ENCODE assay signal across 1 cellular context in the genomic region with DNA sequence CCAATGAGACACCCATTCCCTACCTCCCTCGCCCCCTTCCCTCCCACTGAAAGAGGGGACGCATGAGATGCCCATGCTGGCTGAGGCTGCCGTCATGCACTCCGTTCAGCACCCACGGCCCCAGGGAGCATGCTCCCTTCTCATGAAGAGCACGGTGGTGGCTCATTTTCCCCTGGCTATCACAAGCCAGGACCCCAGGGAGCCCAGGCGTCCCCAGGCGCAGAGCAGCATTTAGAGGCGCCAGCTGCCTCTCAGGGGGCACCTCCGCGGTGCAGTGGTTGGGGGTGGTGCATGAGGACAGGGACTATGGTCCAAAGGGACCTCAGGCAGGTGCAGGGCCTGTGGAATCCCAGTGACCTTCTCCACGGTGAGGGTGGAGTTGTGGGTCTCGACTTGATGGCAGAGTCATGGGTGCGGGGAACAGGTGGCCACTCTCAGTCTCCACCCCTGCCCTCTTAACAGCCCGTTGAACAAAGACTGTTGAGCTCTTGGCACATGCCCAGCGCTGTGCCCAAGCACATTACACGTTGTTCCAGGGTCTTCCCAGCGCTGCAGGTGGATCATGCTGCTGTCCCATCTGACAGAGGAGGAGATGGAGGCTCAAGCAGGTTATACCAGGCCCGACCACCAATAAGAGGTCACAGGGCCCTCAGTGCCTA.
TF ChIP-seq lines count a peak whose summit lies in the region.

No MANE protein-coding gene starts in this region.

TF ChIP-seq in WTC11, 78 proteins besides CTCF, POLR2A, EP300 and RAD21 (continued from another document):
- TF ChIP-seq, protein P1, sequence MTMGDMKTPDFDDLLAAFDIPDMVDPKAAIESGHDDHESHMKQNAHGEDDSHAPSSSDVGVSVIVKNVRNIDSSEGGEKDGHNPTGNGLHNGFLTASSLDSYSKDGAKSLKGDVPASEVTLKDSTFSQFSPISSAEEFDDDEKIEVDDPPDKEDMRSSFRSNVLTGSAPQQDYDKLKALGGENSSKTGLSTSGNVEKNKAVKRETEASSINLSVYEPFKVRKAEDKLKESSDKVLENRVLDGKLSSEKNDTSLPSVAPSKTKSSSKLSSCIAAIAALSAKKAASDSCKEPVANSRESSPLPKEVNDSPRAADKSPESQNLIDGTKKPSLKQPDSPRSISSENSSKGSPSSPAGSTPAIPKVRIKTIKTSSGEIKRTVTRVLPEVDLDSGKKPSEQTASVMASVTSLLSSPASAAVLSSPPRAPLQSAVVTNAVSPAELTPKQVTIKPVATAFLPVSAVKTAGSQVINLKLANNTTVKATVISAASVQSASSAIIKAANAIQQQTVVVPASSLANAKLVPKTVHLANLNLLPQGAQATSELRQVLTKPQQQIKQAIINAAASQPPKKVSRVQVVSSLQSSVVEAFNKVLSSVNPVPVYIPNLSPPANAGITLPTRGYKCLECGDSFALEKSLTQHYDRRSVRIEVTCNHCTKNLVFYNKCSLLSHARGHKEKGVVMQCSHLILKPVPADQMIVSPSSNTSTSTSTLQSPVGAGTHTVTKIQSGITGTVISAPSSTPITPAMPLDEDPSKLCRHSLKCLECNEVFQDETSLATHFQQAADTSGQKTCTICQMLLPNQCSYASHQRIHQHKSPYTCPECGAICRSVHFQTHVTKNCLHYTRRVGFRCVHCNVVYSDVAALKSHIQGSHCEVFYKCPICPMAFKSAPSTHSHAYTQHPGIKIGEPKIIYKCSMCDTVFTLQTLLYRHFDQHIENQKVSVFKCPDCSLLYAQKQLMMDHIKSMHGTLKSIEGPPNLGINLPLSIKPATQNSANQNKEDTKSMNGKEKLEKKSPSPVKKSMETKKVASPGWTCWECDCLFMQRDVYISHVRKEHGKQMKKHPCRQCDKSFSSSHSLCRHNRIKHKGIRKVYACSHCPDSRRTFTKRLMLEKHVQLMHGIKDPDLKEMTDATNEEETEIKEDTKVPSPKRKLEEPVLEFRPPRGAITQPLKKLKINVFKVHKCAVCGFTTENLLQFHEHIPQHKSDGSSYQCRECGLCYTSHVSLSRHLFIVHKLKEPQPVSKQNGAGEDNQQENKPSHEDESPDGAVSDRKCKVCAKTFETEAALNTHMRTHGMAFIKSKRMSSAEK (CRISPR knock-in tag; IDR thresholded peaks at IDR 0.05; ENCODE audit: borderline replicate concordance) = no peak
- TF ChIP-seq, protein P2, sequence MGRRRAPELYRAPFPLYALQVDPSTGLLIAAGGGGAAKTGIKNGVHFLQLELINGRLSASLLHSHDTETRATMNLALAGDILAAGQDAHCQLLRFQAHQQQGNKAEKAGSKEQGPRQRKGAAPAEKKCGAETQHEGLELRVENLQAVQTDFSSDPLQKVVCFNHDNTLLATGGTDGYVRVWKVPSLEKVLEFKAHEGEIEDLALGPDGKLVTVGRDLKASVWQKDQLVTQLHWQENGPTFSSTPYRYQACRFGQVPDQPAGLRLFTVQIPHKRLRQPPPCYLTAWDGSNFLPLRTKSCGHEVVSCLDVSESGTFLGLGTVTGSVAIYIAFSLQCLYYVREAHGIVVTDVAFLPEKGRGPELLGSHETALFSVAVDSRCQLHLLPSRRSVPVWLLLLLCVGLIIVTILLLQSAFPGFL (CRISPR knock-in tag; IDR thresholded peaks at IDR 0.05; ENCODE audit: borderline replicate concordance) = no peak
- TF ChIP-seq, protein P3, sequence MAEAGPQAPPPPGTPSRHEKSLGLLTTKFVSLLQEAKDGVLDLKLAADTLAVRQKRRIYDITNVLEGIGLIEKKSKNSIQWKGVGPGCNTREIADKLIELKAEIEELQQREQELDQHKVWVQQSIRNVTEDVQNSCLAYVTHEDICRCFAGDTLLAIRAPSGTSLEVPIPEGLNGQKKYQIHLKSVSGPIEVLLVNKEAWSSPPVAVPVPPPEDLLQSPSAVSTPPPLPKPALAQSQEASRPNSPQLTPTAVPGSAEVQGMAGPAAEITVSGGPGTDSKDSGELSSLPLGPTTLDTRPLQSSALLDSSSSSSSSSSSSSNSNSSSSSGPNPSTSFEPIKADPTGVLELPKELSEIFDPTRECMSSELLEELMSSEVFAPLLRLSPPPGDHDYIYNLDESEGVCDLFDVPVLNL (CRISPR knock-in tag; IDR thresholded peaks at IDR 0.05; ENCODE audit: borderline replicate concordance, low read depth) = no peak
- no peak for TF ChIP-seq ZNF317 (CRISPR knock-in tag; IDR thresholded peaks at IDR 0.05; ENCODE audit: borderline replicate concordance, low read depth)
- TF ChIP-seq, protein P4, sequence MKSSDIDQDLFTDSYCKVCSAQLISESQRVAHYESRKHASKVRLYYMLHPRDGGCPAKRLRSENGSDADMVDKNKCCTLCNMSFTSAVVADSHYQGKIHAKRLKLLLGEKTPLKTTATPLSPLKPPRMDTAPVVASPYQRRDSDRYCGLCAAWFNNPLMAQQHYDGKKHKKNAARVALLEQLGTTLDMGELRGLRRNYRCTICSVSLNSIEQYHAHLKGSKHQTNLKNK (CRISPR knock-in tag; IDR thresholded peaks at IDR 0.05) = no peak
- TF ChIP-seq, protein P5, sequence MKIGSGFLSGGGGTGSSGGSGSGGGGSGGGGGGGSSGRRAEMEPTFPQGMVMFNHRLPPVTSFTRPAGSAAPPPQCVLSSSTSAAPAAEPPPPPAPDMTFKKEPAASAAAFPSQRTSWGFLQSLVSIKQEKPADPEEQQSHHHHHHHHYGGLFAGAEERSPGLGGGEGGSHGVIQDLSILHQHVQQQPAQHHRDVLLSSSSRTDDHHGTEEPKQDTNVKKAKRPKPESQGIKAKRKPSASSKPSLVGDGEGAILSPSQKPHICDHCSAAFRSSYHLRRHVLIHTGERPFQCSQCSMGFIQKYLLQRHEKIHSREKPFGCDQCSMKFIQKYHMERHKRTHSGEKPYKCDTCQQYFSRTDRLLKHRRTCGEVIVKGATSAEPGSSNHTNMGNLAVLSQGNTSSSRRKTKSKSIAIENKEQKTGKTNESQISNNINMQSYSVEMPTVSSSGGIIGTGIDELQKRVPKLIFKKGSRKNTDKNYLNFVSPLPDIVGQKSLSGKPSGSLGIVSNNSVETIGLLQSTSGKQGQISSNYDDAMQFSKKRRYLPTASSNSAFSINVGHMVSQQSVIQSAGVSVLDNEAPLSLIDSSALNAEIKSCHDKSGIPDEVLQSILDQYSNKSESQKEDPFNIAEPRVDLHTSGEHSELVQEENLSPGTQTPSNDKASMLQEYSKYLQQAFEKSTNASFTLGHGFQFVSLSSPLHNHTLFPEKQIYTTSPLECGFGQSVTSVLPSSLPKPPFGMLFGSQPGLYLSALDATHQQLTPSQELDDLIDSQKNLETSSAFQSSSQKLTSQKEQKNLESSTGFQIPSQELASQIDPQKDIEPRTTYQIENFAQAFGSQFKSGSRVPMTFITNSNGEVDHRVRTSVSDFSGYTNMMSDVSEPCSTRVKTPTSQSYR (CRISPR knock-in tag; IDR thresholded peaks at IDR 0.05) = no peak
